In the genomic region with DNA sequence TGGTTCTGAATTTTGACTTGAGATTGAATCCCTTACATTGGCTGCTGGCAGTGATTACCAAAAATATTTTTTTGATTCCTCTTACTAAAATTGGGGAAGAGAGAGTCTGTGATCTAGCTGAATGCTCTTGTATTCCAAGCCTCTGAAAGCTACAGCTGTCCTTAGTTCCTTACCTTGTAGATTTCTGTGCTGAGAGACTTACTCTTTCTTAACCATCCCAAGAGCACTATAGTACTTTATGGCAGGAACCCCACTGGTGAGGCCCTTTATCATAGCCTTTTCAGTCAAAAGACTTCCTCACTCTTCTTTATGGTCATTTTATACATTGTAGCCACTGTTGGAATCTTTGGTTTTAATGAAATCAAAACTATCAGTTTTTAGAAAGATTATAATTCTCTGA, we compare ENCODE assay signal across 18 cellular contexts. TPM values are rescaled to one million over a fixed set of nuclear protein-coding genes. Genes with fewer than 3 reads are reported as not detected.
"Had no signal": no experiment of that assay in that cellular context is flagged by ENCODE, and none has a peak within 500 bp of the region (broad histone marks: within the 10 kb centered on the region; RNA-seq: fewer than 3 reads in every experiment).

No MANE protein-coding gene starts in this region.

- H2AFZ ChIP-seq: hepatocyte had no signal

- ATAC-seq: left colon; left ventricle myocardium superior; naive thymus-derived CD4-positive, alpha-beta T cell; stimulated activated naive CD8-positive, alpha-beta T cell treated with anti-CD3 and anti-CD28 coated beads, Interleukin-15, Interleukin-2, amounts not matched to agents 100 U/mL and 50 U/mL, for 24 hours had no signal

- H3K4me1 Mint-ChIP-seq: nephron progenitor cell had no signal

- H3K4me3 Mint-ChIP-seq: naive thymus-derived CD4-positive, alpha-beta T cell; nephron progenitor cell; type B pancreatic cell had no signal

- H3K4me1 ChIP-seq: thyroid gland had no signal

- H3K27me3 Mint-ChIP-seq: naive thymus-derived CD4-positive, alpha-beta T cell; type B pancreatic cell had no signal

- DNase-seq: effector memory CD4-positive, alpha-beta T cell; foreskin fibroblast; head of caudate nucleus; left colon; left ventricle myocardium superior; naive thymus-derived CD4-positive, alpha-beta T cell; nephron progenitor cell; small intestine; stimulated activated CD4-positive, alpha-beta T cell treated with anti-CD3 and anti-CD28 coated beads, Interleukin-2, amount 100 ng/mL, for 48 hours; stimulated activated naive CD8-positive, alpha-beta T cell treated with anti-CD3 and anti-CD28 coated beads, Interleukin-15, Interleukin-2, amounts not matched to agents 100 U/mL and 50 U/mL, for 24 hours; thyroid gland had no signal

- H3K27ac Mint-ChIP-seq: naive thymus-derived CD4-positive, alpha-beta T cell; nephron progenitor cell; type B pancreatic cell had no signal

- H3K4me3 ChIP-seq: esophagus muscularis mucosa, hepatocyte, suprapubic skin, thyroid gland had no signal

- H3K4me2 ChIP-seq: hepatocyte had no signal

- H3K36me3 ChIP-seq: thyroid gland had no signal

- H3K9me3 ChIP-seq: esophagus muscularis mucosa, suprapubic skin, thyroid gland had no signal

- H3K27ac ChIP-seq: epithelial cell of prostate, esophagus muscularis mucosa, hepatocyte, suprapubic skin, thyroid gland had no signal

- H3K27me3 ChIP-seq: esophagus muscularis mucosa, hepatocyte, suprapubic skin, thyroid gland had no signal

RNA-seq across cellular contexts. Expression of gene ERVFRD-1, which starts 19.1 kb away (rescaled TPM):
- total RNA-seq: kidney epithelial cell, pulmonary artery endothelial cell, suprapubic skin, thyroid gland had no signal
